In genomic region chr12:129215436-129216025, GRCh38 we compare ENCODE assay signal across 28 cellular contexts.
"Had no signal": no experiment of that assay in that cellular context is flagged by ENCODE, and none has a peak within 500 bp of the region (broad histone marks: within the 10 kb centered on the region; RNA-seq: fewer than 3 reads in every experiment).

No MANE protein-coding gene starts in this region.

- H3K36me3 Mint-ChIP-seq: activated naive CD8-positive, alpha-beta T cell; natural killer cell treated with Interleukin-12 subunit alpha and Interleukin-12 subunit beta and Interleukin-15 and Interleukin-18, amount 100 ng/mL, for 72 hours; stimulated activated naive B cell treated with anti-CD40 and anti-IgM and Interleukin-4, amounts not matched to agents 10 μg/mL and 1 μg/mL and 100 μg/mL, for 72 hours had no signal

- FAIRE-seq: bronchial epithelial cell, endothelial cell of umbilical vein had no signal

- H3K4me1 ChIP-seq: adrenal gland, ascending aorta, colonic mucosa, esophagus squamous epithelium, gastrocnemius medialis, heart right ventricle, sigmoid colon, transverse colon, uterus had no signal

- ATAC-seq: activated T-cell treated with anti-CD3 and anti-CD28 coated beads, Interleukin-2, amount 50 U/mL, for 4 hours; effector memory CD8-positive, alpha-beta T cell; gastrocnemius medialis; heart right ventricle; left cardiac atrium; natural killer cell treated with Interleukin-12 subunit alpha and Interleukin-12 subunit beta and Interleukin-15 and Interleukin-18, amount 100 ng/mL, for 72 hours; stimulated activated naive B cell treated with anti-CD40 and anti-IgM and Interleukin-4, amounts not matched to agents 10 μg/mL and 1 μg/mL and 100 μg/mL, for 72 hours; WTC11 had no signal

- H3K27me3 Mint-ChIP-seq: activated naive CD8-positive, alpha-beta T cell; stimulated activated naive B cell treated with anti-CD40 and anti-IgM and Interleukin-4, amounts not matched to agents 10 μg/mL and 1 μg/mL and 100 μg/mL, for 72 hours had no signal

- H3K4me1 Mint-ChIP-seq: stimulated activated naive B cell treated with anti-CD40 and anti-IgM and Interleukin-4, amounts not matched to agents 10 μg/mL and 1 μg/mL and 100 μg/mL, for 72 hours; WTC11 had no signal

- H3K36me3 ChIP-seq: adrenal gland, ascending aorta, colonic mucosa, esophagus squamous epithelium, gastrocnemius medialis, heart right ventricle, sigmoid colon, transverse colon, uterus had no signal

- H3K4me3 Mint-ChIP-seq: activated naive CD8-positive, alpha-beta T cell; activated T-cell treated with anti-CD3 and anti-CD28 coated beads, Interleukin-2, amount 50 U/mL, for 4 hours; effector memory CD8-positive, alpha-beta T cell; natural killer cell treated with Interleukin-12 subunit alpha and Interleukin-12 subunit beta and Interleukin-15 and Interleukin-18, amount 100 ng/mL, for 72 hours; stimulated activated naive B cell treated with anti-CD40 and anti-IgM and Interleukin-4, amounts not matched to agents 10 μg/mL and 1 μg/mL and 100 μg/mL, for 72 hours; WTC11 had no signal

- H3K9me3 ChIP-seq: adrenal gland, ascending aorta, colonic mucosa, gastrocnemius medialis, sigmoid colon, transverse colon, uterus had no signal

- DNase-seq: activated CD4-positive, alpha-beta T cell treated with anti-CD3 and anti-CD28 coated beads, Interleukin-2, amount 50 U/mL, for 4 hours; activated CD8-positive, alpha-beta memory T cell treated with anti-CD3 and anti-CD28 coated beads, Interleukin-2, amount 50 U/mL, for 48 hours; activated naive CD4-positive, alpha-beta T cell; activated T-cell treated with anti-CD3 and anti-CD28 coated beads, Interleukin-2, amount 50 U/mL, for 4 hours; adrenal gland; colonic mucosa; dorsolateral prefrontal cortex; effector memory CD8-positive, alpha-beta T cell; esophagus squamous epithelium; gastrocnemius medialis; heart right ventricle; left cardiac atrium; retina; sigmoid colon; stimulated activated CD4-positive, alpha-beta T cell treated with anti-CD3 and anti-CD28 coated beads, Interleukin-2, amount 100 ng/mL, for 48 hours; stimulated activated CD8-positive, alpha-beta memory T cell treated with anti-CD3 and anti-CD28 coated beads, Interleukin-4, amount 100 ng/mL, for 48 hours; stimulated activated naive B cell treated with anti-CD40 and anti-IgM and Interleukin-4, amounts not matched to agents 10 μg/mL and 1 μg/mL and 100 μg/mL, for 72 hours; T-helper 9 cell; transverse colon; uterus had no signal

- H3K4me3 ChIP-seq: adrenal gland, ascending aorta, colonic mucosa, dorsolateral prefrontal cortex, esophagus squamous epithelium, gastrocnemius medialis, heart right ventricle, sigmoid colon, transverse colon, uterus had no signal

- H3K27me3 ChIP-seq: adrenal gland, ascending aorta, colonic mucosa, dorsolateral prefrontal cortex, esophagus squamous epithelium, gastrocnemius medialis, sigmoid colon, transverse colon, uterus had no signal

- H3K27ac Mint-ChIP-seq: activated naive CD8-positive, alpha-beta T cell; activated T-helper 2 cell treated with anti-CD3 and anti-CD28 coated beads, Interferon-gamma antibody, Interleukin-2, Interleukin-4, amounts not matched to agents 10 μg/mL and 5 μg/mL and 100 μg/mL, durations not matched to agents 14 hours and 24 hours and 36 hours; effector memory CD8-positive, alpha-beta T cell; natural killer cell treated with Interleukin-12 subunit alpha and Interleukin-12 subunit beta and Interleukin-15 and Interleukin-18, amount 100 ng/mL, for 72 hours; progenitor cell of endocrine pancreas; stimulated activated naive B cell treated with anti-CD40 and anti-IgM and Interleukin-4, amounts not matched to agents 10 μg/mL and 1 μg/mL and 100 μg/mL, for 72 hours; WTC11 had no signal

- H3K27ac ChIP-seq: adrenal gland, ascending aorta, colonic mucosa, dorsolateral prefrontal cortex, esophagus squamous epithelium, gastrocnemius medialis, heart right ventricle, sigmoid colon, transverse colon, uterus had no signal
